Comparison of ENCODE assay signal across 10 cellular contexts in genomic region chr9:116786737-116787136, GRCh38.
"Had no signal": no experiment of that assay in that cellular context is flagged by ENCODE, and none has a peak within 500 bp of the region (broad histone marks: within the 10 kb centered on the region; RNA-seq: fewer than 3 reads in every experiment).

No MANE protein-coding gene starts in this region.

- ATAC-seq: HCT116, HepG2 had no signal

- H3K4me2 ChIP-seq: KMS-11 had no signal

- H3K4me3 Mint-ChIP-seq: HFFc6, IgD-negative memory B cell had no signal

- H3K36me3 ChIP-seq: HAP-1 had no signal

- H3K9ac ChIP-seq: KMS-11 had no signal

- H3K27ac ChIP-seq: HL-60, KMS-11 had no signal

- H3K27ac Mint-ChIP-seq: HFFc6, IgD-negative memory B cell had no signal

- H3K36me3 Mint-ChIP-seq: IgD-negative memory B cell had no signal

- H3K4me1 ChIP-seq: HAP-1 had no signal

- H3K4me1 Mint-ChIP-seq: IgD-negative memory B cell had no signal

- H3K9me3 Mint-ChIP-seq: HFFc6 had no signal

- DNase-seq: GOT3, H7, HFFc6, KBM-7 had no signal

- H3K9me3 ChIP-seq: HAP-1 had no signal

- H3K4me3 ChIP-seq: HAP-1 had no signal
